Comparison of ENCODE assay signal across 1 cellular context in the genomic region with DNA sequence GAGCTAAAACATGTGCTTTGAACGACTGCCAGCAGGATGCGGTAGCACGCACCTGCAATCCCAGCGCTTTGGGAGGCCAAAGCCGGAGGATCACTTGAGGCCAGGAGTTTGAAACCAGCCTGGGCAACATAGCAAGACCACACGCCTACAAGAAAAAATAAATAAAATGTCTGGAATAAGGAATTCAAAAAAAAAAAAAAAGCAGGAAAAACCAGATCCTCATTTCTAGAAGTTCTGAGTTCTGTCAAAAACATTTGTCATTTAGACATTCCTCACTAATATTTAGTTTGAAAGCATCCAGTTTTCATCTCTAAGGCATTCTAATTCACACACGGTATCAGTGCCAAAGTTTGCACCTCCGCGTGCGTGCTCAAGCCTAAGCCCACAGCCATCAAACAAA.
TF ChIP-seq lines count a peak whose summit lies in the region.

No MANE protein-coding gene starts in this region.

TF ChIP-seq in IMR-90, 13 proteins besides CTCF, POLR2A, EP300 and RAD21 (continued from another document):
- TF ChIP-seq, protein P1, sequence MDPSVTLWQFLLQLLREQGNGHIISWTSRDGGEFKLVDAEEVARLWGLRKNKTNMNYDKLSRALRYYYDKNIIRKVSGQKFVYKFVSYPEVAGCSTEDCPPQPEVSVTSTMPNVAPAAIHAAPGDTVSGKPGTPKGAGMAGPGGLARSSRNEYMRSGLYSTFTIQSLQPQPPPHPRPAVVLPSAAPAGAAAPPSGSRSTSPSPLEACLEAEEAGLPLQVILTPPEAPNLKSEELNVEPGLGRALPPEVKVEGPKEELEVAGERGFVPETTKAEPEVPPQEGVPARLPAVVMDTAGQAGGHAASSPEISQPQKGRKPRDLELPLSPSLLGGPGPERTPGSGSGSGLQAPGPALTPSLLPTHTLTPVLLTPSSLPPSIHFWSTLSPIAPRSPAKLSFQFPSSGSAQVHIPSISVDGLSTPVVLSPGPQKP (IDR thresholded peaks at IDR 0.05; ENCODE audit: borderline replicate concordance, low read depth, low read length): no peak
- no peak for TF ChIP-seq FOS (IDR thresholded peaks at IDR 0.05; ENCODE audit: low read depth, low read length)
- no peak for TF ChIP-seq CHD1 (IDR thresholded peaks at IDR 0.05; ENCODE audit: low read depth, low read length)
- no peak for TF ChIP-seq BHLHE40 (IDR thresholded peaks at IDR 0.05; ENCODE audit: low read depth, low read length)
- TF ChIP-seq RFX5 (IDR thresholded peaks at IDR 0.05; ENCODE audit: low read depth, low read length): no peak
- no peak for TF ChIP-seq MXI1 (IDR thresholded peaks at IDR 0.05; ENCODE audit: borderline replicate concordance, low read depth, low read length)
- TF ChIP-seq, protein P2, sequence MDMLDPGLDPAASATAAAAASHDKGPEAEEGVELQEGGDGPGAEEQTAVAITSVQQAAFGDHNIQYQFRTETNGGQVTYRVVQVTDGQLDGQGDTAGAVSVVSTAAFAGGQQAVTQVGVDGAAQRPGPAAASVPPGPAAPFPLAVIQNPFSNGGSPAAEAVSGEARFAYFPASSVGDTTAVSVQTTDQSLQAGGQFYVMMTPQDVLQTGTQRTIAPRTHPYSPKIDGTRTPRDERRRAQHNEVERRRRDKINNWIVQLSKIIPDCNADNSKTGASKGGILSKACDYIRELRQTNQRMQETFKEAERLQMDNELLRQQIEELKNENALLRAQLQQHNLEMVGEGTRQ (IDR thresholded peaks at IDR 0.05; ENCODE audit: low read depth, low read length): no peak
- no peak for TF ChIP-seq CEBPB (IDR thresholded peaks at IDR 0.05; ENCODE audit: low read depth, low read length)
- no peak for TF ChIP-seq MAFK (IDR thresholded peaks at IDR 0.05; ENCODE audit: low read depth, low read length)
- no peak for TF ChIP-seq RCOR1 (IDR thresholded peaks at IDR 0.05; ENCODE audit: insufficient replicate concordance, low read length)
